26 cellular contexts compared by ENCODE assay signal in genomic region chr1:242184955-242185354, GRCh38.
DNase-seq lines count a peak whose midpoint lies in the region; ATAC-seq lines count a peak whose summit lies in the region.
"Had no signal": no experiment of that assay in that cellular context is flagged by ENCODE, and none has a peak within 500 bp of the region (broad histone marks: within the 10 kb centered on the region; RNA-seq: fewer than 3 reads in every experiment).

No MANE protein-coding gene starts in this region.

- peak overlapping the region; percentile 69 for H3K27ac ChIP-seq in HUES48 (ENCODE audit: low read depth, low read length)
- H3K27ac ChIP-seq in cingulate gyrus (ENCODE audit: low read depth, low read length) = peak overlapping the region; percentile 89
- H3K27ac ChIP-seq: BLaER1, epithelial cell of prostate, neutrophil, Peyer's patch, prostate gland had no signal

- no peaks in the 10 kb centered on the region for H3K36me3 ChIP-seq in HUES48 (ENCODE audit: control insufficient read depth, insufficient read depth, low read length)
- H3K36me3 ChIP-seq: BLaER1, neutrophil, Peyer's patch, prostate gland had no signal

- DNase-seq in NCI-H345 treated with DMSO at 0.1 percent for 48 hours (lab: John Stamatoyannopoulos, UW; ENCODE audit: unreplicated experiment) = peak; percentile 23
- DNase-seq in pons (ENCODE audit: low spot score) = peak; percentile 68
- DNase-seq in stimulated activated naive B cell treated with anti-CD40 and anti-IgM and Interleukin-4, amounts not matched to agents 10 μg/mL and 1 μg/mL and 100 μg/mL, for 72 hours = no peak
- DNase-seq: activated naive CD4-positive, alpha-beta T cell treated with anti-CD3 and anti-CD28 coated beads, Interleukin-2, amount 50 U/mL, for 16 hours; activated T-cell treated with anti-CD3 and anti-CD28 coated beads for 4 hours; amniotic stem cell; DMS153; effector CD4-positive, alpha-beta T cell; HCEC 1CT; islet precursor cell; Kasumi-1; left ventricle myocardium superior; naive B cell; Peyer's patch; SHP77; stimulated activated CD4-positive, alpha-beta T cell treated with anti-CD3 and anti-CD28 coated beads, Interleukin-4, amount 100 ng/mL, for 24 hours had no signal

- H3K4me1 ChIP-seq in HUES48 (ENCODE audit: control insufficient read depth, insufficient read depth, low read length) = peaks cover 11% of the 10 kb centered on the region
- H3K4me1 ChIP-seq: Peyer's patch, prostate gland had no signal

- H3K36me3 Mint-ChIP-seq in stimulated activated memory B cell treated with anti-CD40 and anti-IgM and Interleukin-4, amounts not matched to agents 10 μg/mL and 1 μg/mL and 100 μg/mL, for 72 hours = no peaks in the 10 kb centered on the region
- H3K36me3 Mint-ChIP-seq in stimulated activated naive B cell treated with anti-CD40 and anti-IgM and Interleukin-4, amounts not matched to agents 10 μg/mL and 1 μg/mL and 100 μg/mL, for 72 hours = no peaks in the 10 kb centered on the region
- H3K36me3 Mint-ChIP-seq: naive B cell had no signal

- no peaks in the 10 kb centered on the region for H3K27me3 ChIP-seq in HUES48 (ENCODE audit: control insufficient read depth, insufficient read depth, low read length)
- H3K27me3 ChIP-seq: BLaER1, neutrophil, Peyer's patch had no signal

- ATAC-seq in GM21367 (IDR thresholded peaks at IDR 0.05; ENCODE audit: unreplicated experiment) (no peak), HG02973 (IDR thresholded peaks at IDR 0.05; ENCODE audit: unreplicated experiment) (no peak)
- no peak for ATAC-seq in stimulated activated memory B cell treated with anti-CD40 and anti-IgM and Interleukin-4, amounts not matched to agents 10 μg/mL and 1 μg/mL and 100 μg/mL, for 72 hours
- ATAC-seq in stimulated activated naive B cell treated with anti-CD40 and anti-IgM and Interleukin-4, amounts not matched to agents 10 μg/mL and 1 μg/mL and 100 μg/mL, for 72 hours (replicated peaks) = no peak
- ATAC-seq: left ventricle myocardium superior had no signal

- H3K27ac Mint-ChIP-seq in stimulated activated memory B cell treated with anti-CD40 and anti-IgM and Interleukin-4, amounts not matched to agents 10 μg/mL and 1 μg/mL and 100 μg/mL, for 72 hours = no peak overlapping the region
- H3K27ac Mint-ChIP-seq in stimulated activated naive B cell treated with anti-CD40 and anti-IgM and Interleukin-4, amounts not matched to agents 10 μg/mL and 1 μg/mL and 100 μg/mL, for 72 hours = no peak overlapping the region
- H3K27ac Mint-ChIP-seq: activated T-helper 2 cell treated with anti-CD3 and anti-CD28 coated beads, Interferon-gamma antibody, Interleukin-2, Interleukin-4, amounts not matched to agents 10 μg/mL and 5 μg/mL and 100 μg/mL, durations not matched to agents 14 hours and 24 hours and 36 hours; naive B cell had no signal

- H3K9ac ChIP-seq in HUES48 (ENCODE audit: low read depth, low read length) = no peak overlapping the region
- H3K9ac ChIP-seq: BLaER1 had no signal

- no peaks in the 10 kb centered on the region for H3K4me1 Mint-ChIP-seq in stimulated activated memory B cell treated with anti-CD40 and anti-IgM and Interleukin-4, amounts not matched to agents 10 μg/mL and 1 μg/mL and 100 μg/mL, for 72 hours
- no peaks in the 10 kb centered on the region for H3K4me1 Mint-ChIP-seq in stimulated activated naive B cell treated with anti-CD40 and anti-IgM and Interleukin-4, amounts not matched to agents 10 μg/mL and 1 μg/mL and 100 μg/mL, for 72 hours
- H3K4me1 Mint-ChIP-seq: naive B cell had no signal

- H3K4me3 ChIP-seq in HUES48 (ENCODE audit: low read depth, low read length) = no peak overlapping the region
- H3K4me3 ChIP-seq: BLaER1, Peyer's patch, prostate gland had no signal

- no peak overlapping the region for H3K4me3 Mint-ChIP-seq in stimulated activated memory B cell treated with anti-CD40 and anti-IgM and Interleukin-4, amounts not matched to agents 10 μg/mL and 1 μg/mL and 100 μg/mL, for 72 hours
- H3K4me3 Mint-ChIP-seq in stimulated activated naive B cell treated with anti-CD40 and anti-IgM and Interleukin-4, amounts not matched to agents 10 μg/mL and 1 μg/mL and 100 μg/mL, for 72 hours = no peak overlapping the region
- H3K4me3 Mint-ChIP-seq: naive B cell had no signal

- no peaks in the 10 kb centered on the region for H3K9me3 ChIP-seq in HUES48 (ENCODE audit: control insufficient read depth, insufficient read depth, low read length)
- H3K9me3 ChIP-seq: BLaER1, neutrophil, Peyer's patch, prostate gland had no signal

- no peaks in the 10 kb centered on the region for H3K9me3 Mint-ChIP-seq in stimulated activated memory B cell treated with anti-CD40 and anti-IgM and Interleukin-4, amounts not matched to agents 10 μg/mL and 1 μg/mL and 100 μg/mL, for 72 hours
- H3K9me3 Mint-ChIP-seq in stimulated activated naive B cell treated with anti-CD40 and anti-IgM and Interleukin-4, amounts not matched to agents 10 μg/mL and 1 μg/mL and 100 μg/mL, for 72 hours = no peaks in the 10 kb centered on the region
- H3K9me3 Mint-ChIP-seq: activated T-helper 2 cell treated with anti-CD3 and anti-CD28 coated beads, Interferon-gamma antibody, Interleukin-2, Interleukin-4, amounts not matched to agents 10 μg/mL and 5 μg/mL and 100 μg/mL, durations not matched to agents 14 hours and 24 hours and 36 hours had no signal

- peaks cover 6% of the 10 kb centered on the region for H3K27me3 Mint-ChIP-seq in stimulated activated memory B cell treated with anti-CD40 and anti-IgM and Interleukin-4, amounts not matched to agents 10 μg/mL and 1 μg/mL and 100 μg/mL, for 72 hours
- no peaks in the 10 kb centered on the region for H3K27me3 Mint-ChIP-seq in stimulated activated naive B cell treated with anti-CD40 and anti-IgM and Interleukin-4, amounts not matched to agents 10 μg/mL and 1 μg/mL and 100 μg/mL, for 72 hours
